ENCODE assay signal across 17 cellular contexts in the genomic region with DNA sequence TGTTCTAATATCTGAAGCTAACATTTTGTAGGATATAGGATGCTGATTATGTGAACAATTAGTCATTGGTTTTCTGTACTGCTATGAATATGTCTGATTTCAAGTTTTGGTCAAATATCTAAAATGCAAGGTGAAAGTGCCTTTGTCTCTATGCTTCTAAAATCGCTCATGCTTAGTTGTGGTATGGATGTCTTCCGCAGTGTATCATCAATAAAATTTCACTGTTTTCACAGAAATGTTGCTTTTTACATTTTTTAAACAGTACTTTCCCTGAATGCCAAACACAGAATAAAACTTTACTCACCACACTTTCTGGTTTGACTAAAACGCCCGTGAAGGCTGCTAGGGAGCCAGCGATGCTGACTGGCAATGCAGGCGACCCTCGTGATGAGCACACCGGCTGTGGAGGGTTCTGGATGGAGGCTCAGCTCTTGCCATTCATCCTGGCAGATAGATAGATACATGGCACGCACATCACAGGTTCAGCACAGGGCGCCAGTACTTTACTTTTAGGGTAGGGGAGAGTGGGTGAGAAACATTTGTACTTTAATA. TPM values are rescaled to one million over a fixed set of nuclear protein-coding genes. Genes with fewer than 3 reads are reported as not detected.
"Had no signal": no experiment of that assay in that cellular context is flagged by ENCODE, and none has a peak within 500 bp of the region (broad histone marks: within the 10 kb centered on the region; RNA-seq: fewer than 3 reads in every experiment).

No MANE protein-coding gene starts in this region.

- H3K27ac Mint-ChIP-seq: memory B cell; naive B cell; stimulated activated memory B cell treated with anti-CD40 and anti-IgM and Interleukin-4, amounts not matched to agents 10 μg/mL and 1 μg/mL and 100 μg/mL, for 72 hours had no signal

- H3K36me3 Mint-ChIP-seq: memory B cell; stimulated activated memory B cell treated with anti-CD40 and anti-IgM and Interleukin-4, amounts not matched to agents 10 μg/mL and 1 μg/mL and 100 μg/mL, for 72 hours had no signal

- H3K27ac ChIP-seq: brain microvascular endothelial cell, dorsolateral prefrontal cortex, ovary, psoas muscle, WERI-Rb-1 had no signal

- H3K27me3 ChIP-seq: brain microvascular endothelial cell, dorsolateral prefrontal cortex, ovary had no signal

- H3K36me3 ChIP-seq: brain microvascular endothelial cell, ovary, WERI-Rb-1 had no signal

- DNase-seq: activated CD8-positive, alpha-beta memory T cell treated with anti-CD3 and anti-CD28 coated beads for 24 hours; activated effector memory CD4-positive, alpha-beta T cell treated with anti-CD3 and anti-CD28 coated beads, Interleukin-2, amount 50 U/mL, for 16 hours; aorta; brain microvascular endothelial cell; central memory CD4-positive, alpha-beta T cell; dorsolateral prefrontal cortex; mucosa of descending colon; naive B cell; ovary; psoas muscle; right cardiac atrium; stimulated activated CD4-positive, alpha-beta T cell treated with anti-CD3 and anti-CD28 coated beads, Interleukin-4, amount 100 ng/mL, for 1 hour; WERI-Rb-1 had no signal

- ATAC-seq: mucosa of descending colon; psoas muscle; right cardiac atrium; stimulated activated memory B cell treated with anti-CD40 and anti-IgM and Interleukin-4, amounts not matched to agents 10 μg/mL and 1 μg/mL and 100 μg/mL, for 72 hours had no signal

- H3K9me3 ChIP-seq: mucosa of descending colon, ovary, psoas muscle had no signal

- H3K4me3 ChIP-seq: dorsolateral prefrontal cortex, mucosa of descending colon, ovary, psoas muscle had no signal

- H3K4me3 Mint-ChIP-seq: memory B cell; naive B cell; stimulated activated memory B cell treated with anti-CD40 and anti-IgM and Interleukin-4, amounts not matched to agents 10 μg/mL and 1 μg/mL and 100 μg/mL, for 72 hours had no signal

- H3K9me3 Mint-ChIP-seq: memory B cell; naive B cell; stimulated activated memory B cell treated with anti-CD40 and anti-IgM and Interleukin-4, amounts not matched to agents 10 μg/mL and 1 μg/mL and 100 μg/mL, for 72 hours had no signal

- H3K4me1 Mint-ChIP-seq: memory B cell; stimulated activated memory B cell treated with anti-CD40 and anti-IgM and Interleukin-4, amounts not matched to agents 10 μg/mL and 1 μg/mL and 100 μg/mL, for 72 hours had no signal

- H3K4me1 ChIP-seq: psoas muscle had no signal

RNA-seq across cellular contexts. Expression of gene SLC7A9, which starts 40.1 kb away (rescaled TPM):
- total RNA-seq: fibroblast of villous mesenchyme, glomerular endothelial cell had no signal
